ENCODE assay signal across 1 cellular context in the genomic region with DNA sequence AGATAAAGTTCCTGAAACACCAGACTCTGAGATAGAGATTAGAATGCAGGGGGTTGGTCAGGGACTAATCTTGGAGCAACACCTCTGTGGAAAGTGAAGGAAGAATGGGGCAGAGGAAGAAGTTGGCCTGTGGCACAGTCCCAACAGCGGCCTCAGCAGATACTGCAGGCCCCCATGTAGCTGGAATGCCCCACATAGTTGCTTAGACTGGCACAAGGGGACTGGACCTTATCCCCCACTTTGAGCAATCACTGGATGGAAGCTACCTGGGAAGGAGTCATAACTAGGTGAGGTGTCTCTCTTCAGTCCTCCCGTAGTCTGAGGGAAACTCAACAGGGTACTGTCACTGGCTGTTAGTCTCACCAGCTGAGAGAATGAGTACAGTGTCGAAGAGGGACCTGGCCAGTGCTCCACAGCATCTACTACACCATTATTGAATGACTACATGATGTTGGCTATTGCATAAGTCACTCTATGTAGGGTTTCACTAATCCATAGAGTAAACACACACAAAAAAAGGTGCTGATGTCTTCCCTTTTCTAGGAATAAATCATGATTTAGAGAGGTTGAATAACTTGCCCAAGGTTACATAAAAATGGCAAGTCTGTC.
TF ChIP-seq lines count a peak whose summit lies in the region.

No MANE protein-coding gene starts in this region.

TF ChIP-seq in HepG2, 621 proteins besides CTCF, POLR2A, EP300 and RAD21 (continued from another document and continues in another):
- TF ChIP-seq MAFF (IDR thresholded peaks at IDR 0.05; ENCODE audit: low read depth, low read length) (no peak), HOXA5 (CRISPR knock-in tag; IDR thresholded peaks at IDR 0.05) (peak; percentile 79), ZSCAN20 (CRISPR knock-in tag; IDR thresholded peaks at IDR 0.05; ENCODE audit: borderline replicate concordance) (no peak), THYN1 (CRISPR knock-in tag; IDR thresholded peaks at IDR 0.05; ENCODE audit: borderline replicate concordance, low read depth) (no peak), IKZF4 (CRISPR knock-in tag; IDR thresholded peaks at IDR 0.05; ENCODE audit: borderline replicate concordance, low read depth, not compliant biosample characterization) (no peak), BHLHE40 (IDR thresholded peaks at IDR 0.05; ENCODE audit: low read length) (no peak), ZNF382 (CRISPR knock-in tag; IDR thresholded peaks at IDR 0.05; ENCODE audit: borderline replicate concordance) (no peak), MLLT10 (CRISPR knock-in tag; IDR thresholded peaks at IDR 0.05) (no peak), ZNF576 (CRISPR knock-in tag; IDR thresholded peaks at IDR 0.05) (no peak), GZF1 (CRISPR knock-in tag; IDR thresholded peaks at IDR 0.05) (no peak), KAT8 (CRISPR knock-in tag; IDR thresholded peaks at IDR 0.05) (peak; percentile 78; the same call in 1 of the 2 replicates), LBX2 (CRISPR knock-in tag; IDR thresholded peaks at IDR 0.05; ENCODE audit: borderline replicate concordance) (no peak), SOX13 (IDR thresholded peaks at IDR 0.05) (no peak), SOX13 (CRISPR knock-in tag; conservative IDR thresholded peaks at IDR 0.05 in 1 of 2, IDR thresholded peaks at IDR 0.05 in 1 of 2) (peak in 1 of 2 experiments; percentile 88; a peak in 2 of 4 replicates), KDM1A (CRISPR knock-in tag; IDR thresholded peaks at IDR 0.05) (peak; percentile 80; the same call in 1 of the 2 replicates), RELA (CRISPR knock-in tag; IDR thresholded peaks at IDR 0.05) (no peak), KDM5A (IDR thresholded peaks at IDR 0.05; ENCODE audit: borderline replicate concordance, low read length) (no peak), ZNF234 (CRISPR knock-in tag; conservative IDR thresholded peaks at IDR 0.05) (no peak), KDM6A (CRISPR knock-in tag; IDR thresholded peaks at IDR 0.05; ENCODE audit: low read depth) (no peak), BCL6 (CRISPR knock-in tag; IDR thresholded peaks at IDR 0.05) (peak; percentile 100), SMAD1 (CRISPR knock-in tag; IDR thresholded peaks at IDR 0.05; ENCODE audit: borderline replicate concordance, low read depth) (no peak), ZMYM4 (CRISPR knock-in tag; IDR thresholded peaks at IDR 0.05) (peak; percentile 93), LCORL (IDR thresholded peaks at IDR 0.05) (no peak), LCORL (CRISPR knock-in tag; IDR thresholded peaks at IDR 0.05) (no peak), PAF1 (CRISPR knock-in tag; IDR thresholded peaks at IDR 0.05) (no peak), TBX2 (CRISPR knock-in tag; IDR thresholded peaks at IDR 0.05; ENCODE audit: borderline replicate concordance) (no peak), MTF2 (CRISPR knock-in tag; IDR thresholded peaks at IDR 0.05; ENCODE audit: borderline replicate concordance) (no peak), KLF12 (CRISPR knock-in tag; IDR thresholded peaks at IDR 0.05; ENCODE audit: borderline replicate concordance) (no peak), ZKSCAN8 (CRISPR knock-in tag; IDR thresholded peaks at IDR 0.05; ENCODE audit: borderline replicate concordance) (no peak), TEAD2 (CRISPR knock-in tag; IDR thresholded peaks at IDR 0.05) (no peak), ZNF281 (CRISPR knock-in tag; IDR thresholded peaks at IDR 0.05; ENCODE audit: borderline replicate concordance) (peak; percentile 44; the same call in 1 of the 2 replicates), FOXJ3 (CRISPR knock-in tag; IDR thresholded peaks at IDR 0.05; ENCODE audit: borderline replicate concordance) (peak; percentile 87; the same call in 1 of the 2 replicates), ZNF773 (CRISPR knock-in tag; IDR thresholded peaks at IDR 0.05; ENCODE audit: borderline replicate concordance) (no peak), HNRNPK (IDR thresholded peaks at IDR 0.05; ENCODE audit: low read depth, low read length, poor library complexity, severe bottlenecking) (no peak), ZBTB43 (CRISPR knock-in tag; conservative IDR thresholded peaks at IDR 0.05) (no peak), HDAC6 (IDR thresholded peaks at IDR 0.05; ENCODE audit: low read depth, low read length) (no peak), FLYWCH1 (CRISPR knock-in tag; IDR thresholded peaks at IDR 0.05) (no peak), PRDM15 (CRISPR knock-in tag; IDR thresholded peaks at IDR 0.05) (no peak), TAF1 (CRISPR knock-in tag; IDR thresholded peaks at IDR 0.05) (no peak), NFE2 (CRISPR knock-in tag; IDR thresholded peaks at IDR 0.05) (no peak), HNRNPH1 (optimal IDR thresholded peaks at IDR 0.05; ENCODE audit: low read depth, low read length) (no peak), TCF7 (IDR thresholded peaks at IDR 0.05; ENCODE audit: low read depth) (no peak), ZNF383 (CRISPR knock-in tag; IDR thresholded peaks at IDR 0.05; ENCODE audit: borderline replicate concordance) (no peak), ZNF367 (CRISPR knock-in tag; IDR thresholded peaks at IDR 0.05; ENCODE audit: borderline replicate concordance) (no peak), ZFX (CRISPR knock-in tag; IDR thresholded peaks at IDR 0.05; ENCODE audit: low read depth) (no peak), STAG1 (CRISPR knock-in tag; IDR thresholded peaks at IDR 0.05) (no peak)
- TF ChIP-seq, protein P1, sequence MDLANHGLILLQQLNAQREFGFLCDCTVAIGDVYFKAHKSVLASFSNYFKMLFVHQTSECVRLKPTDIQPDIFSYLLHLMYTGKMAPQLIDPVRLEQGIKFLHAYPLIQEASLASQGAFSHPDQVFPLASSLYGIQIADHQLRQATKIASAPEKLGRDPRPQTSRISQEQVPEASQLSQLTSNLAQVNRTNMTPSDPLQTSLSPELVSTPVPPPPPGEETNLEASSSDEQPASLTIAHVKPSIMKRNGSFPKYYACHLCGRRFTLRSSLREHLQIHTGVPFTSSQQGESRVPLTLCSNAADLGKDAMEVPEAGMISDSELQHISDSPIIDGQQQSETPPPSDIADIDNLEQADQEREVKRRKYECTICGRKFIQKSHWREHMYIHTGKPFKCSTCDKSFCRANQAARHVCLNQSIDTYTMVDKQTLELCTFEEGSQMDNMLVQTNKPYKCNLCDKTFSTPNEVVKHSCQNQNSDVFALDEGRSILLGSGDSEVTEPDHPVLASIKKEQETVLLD (CRISPR knock-in tag; IDR thresholded peaks at IDR 0.05; ENCODE audit: low read depth) = no peak
- TF ChIP-seq, protein P2, sequence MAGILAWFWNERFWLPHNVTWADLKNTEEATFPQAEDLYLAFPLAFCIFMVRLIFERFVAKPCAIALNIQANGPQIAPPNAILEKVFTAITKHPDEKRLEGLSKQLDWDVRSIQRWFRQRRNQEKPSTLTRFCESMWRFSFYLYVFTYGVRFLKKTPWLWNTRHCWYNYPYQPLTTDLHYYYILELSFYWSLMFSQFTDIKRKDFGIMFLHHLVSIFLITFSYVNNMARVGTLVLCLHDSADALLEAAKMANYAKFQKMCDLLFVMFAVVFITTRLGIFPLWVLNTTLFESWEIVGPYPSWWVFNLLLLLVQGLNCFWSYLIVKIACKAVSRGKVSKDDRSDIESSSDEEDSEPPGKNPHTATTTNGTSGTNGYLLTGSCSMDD (CRISPR knock-in tag; IDR thresholded peaks at IDR 0.05) = no peak
- TF ChIP-seq, protein P3, sequence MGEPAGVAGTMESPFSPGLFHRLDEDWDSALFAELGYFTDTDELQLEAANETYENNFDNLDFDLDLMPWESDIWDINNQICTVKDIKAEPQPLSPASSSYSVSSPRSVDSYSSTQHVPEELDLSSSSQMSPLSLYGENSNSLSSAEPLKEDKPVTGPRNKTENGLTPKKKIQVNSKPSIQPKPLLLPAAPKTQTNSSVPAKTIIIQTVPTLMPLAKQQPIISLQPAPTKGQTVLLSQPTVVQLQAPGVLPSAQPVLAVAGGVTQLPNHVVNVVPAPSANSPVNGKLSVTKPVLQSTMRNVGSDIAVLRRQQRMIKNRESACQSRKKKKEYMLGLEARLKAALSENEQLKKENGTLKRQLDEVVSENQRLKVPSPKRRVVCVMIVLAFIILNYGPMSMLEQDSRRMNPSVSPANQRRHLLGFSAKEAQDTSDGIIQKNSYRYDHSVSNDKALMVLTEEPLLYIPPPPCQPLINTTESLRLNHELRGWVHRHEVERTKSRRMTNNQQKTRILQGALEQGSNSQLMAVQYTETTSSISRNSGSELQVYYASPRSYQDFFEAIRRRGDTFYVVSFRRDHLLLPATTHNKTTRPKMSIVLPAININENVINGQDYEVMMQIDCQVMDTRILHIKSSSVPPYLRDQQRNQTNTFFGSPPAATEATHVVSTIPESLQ (CRISPR knock-in tag; conservative IDR thresholded peaks at IDR 0.05) = no peak
- TF ChIP-seq, protein P4, sequence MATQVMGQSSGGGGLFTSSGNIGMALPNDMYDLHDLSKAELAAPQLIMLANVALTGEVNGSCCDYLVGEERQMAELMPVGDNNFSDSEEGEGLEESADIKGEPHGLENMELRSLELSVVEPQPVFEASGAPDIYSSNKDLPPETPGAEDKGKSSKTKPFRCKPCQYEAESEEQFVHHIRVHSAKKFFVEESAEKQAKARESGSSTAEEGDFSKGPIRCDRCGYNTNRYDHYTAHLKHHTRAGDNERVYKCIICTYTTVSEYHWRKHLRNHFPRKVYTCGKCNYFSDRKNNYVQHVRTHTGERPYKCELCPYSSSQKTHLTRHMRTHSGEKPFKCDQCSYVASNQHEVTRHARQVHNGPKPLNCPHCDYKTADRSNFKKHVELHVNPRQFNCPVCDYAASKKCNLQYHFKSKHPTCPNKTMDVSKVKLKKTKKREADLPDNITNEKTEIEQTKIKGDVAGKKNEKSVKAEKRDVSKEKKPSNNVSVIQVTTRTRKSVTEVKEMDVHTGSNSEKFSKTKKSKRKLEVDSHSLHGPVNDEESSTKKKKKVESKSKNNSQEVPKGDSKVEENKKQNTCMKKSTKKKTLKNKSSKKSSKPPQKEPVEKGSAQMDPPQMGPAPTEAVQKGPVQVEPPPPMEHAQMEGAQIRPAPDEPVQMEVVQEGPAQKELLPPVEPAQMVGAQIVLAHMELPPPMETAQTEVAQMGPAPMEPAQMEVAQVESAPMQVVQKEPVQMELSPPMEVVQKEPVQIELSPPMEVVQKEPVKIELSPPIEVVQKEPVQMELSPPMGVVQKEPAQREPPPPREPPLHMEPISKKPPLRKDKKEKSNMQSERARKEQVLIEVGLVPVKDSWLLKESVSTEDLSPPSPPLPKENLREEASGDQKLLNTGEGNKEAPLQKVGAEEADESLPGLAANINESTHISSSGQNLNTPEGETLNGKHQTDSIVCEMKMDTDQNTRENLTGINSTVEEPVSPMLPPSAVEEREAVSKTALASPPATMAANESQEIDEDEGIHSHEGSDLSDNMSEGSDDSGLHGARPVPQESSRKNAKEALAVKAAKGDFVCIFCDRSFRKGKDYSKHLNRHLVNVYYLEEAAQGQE (IDR thresholded peaks at IDR 0.05; ENCODE audit: borderline replicate concordance in 1 of 2, low read depth in 1 of 2, low read length in 2 of 2) = peak in 1 of 2 experiments; percentile 38; a peak in 1 of 4 replicates
